8 cellular contexts compared by ENCODE assay signal in the genomic region with DNA sequence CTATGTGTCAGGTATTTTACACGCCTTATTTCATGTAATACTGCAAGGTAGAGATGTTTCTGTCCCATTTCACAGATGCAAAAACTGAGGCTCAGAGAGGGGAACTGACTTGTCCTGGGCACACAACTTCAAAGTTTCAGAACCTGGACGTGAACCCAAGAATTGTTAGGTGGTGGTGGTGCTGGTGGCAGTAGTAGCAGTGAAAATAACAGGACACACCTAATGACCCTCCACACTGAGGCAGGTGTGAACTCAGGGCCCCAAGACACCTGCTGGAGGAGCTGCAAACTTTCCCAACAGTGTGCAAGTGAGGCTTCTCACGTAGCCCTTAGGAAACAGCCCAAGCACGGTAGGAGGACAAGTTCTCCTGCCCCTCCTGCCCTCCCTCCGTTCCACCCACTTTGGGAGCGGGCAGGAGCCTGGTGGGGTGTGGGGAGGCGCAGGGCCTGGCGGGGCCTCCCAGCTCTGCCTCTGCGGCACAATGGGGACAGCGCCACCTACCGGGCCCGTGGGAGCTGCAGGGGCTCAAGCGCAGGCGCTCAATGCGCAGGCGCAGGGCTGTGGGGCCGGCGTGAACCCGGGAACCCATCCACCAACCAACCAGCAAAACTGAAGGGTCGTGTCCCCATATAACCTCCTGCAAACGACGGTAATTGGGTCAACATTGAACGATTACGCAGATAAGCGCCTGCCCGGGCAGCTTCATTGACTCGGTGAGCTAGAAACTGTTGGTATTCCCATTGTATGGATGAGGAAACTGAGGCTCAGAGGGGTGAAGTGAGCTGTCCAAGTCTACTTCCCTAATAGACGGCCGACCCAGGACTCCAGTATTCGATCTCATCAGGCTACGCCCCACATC. TPM values are rescaled to one million over a fixed set of nuclear protein-coding genes. Genes with fewer than 3 reads are reported as not detected.
DNase-seq lines count a peak whose midpoint lies in the region; ATAC-seq and TF ChIP-seq lines count a peak whose summit lies in the region.

No MANE protein-coding gene starts in this region.

- ATAC-seq in HG03460 (IDR thresholded peaks at IDR 0.05; ENCODE audit: unreplicated experiment) (peak; percentile 88), memory B cell (ENCODE audit: low read depth) (peak; percentile 96)

- peaks cover 4% of the 10 kb centered on the region for H3K4me1 Mint-ChIP-seq in memory B cell

- no peaks in the 10 kb centered on the region for H3K27me3 ChIP-seq in dorsolateral prefrontal cortex

- intact Hi-C loops in dorsolateral prefrontal cortex (cut with DNase I): loop anchor here (1.0 to 10.0 kb wide), 4 partner anchors 38 to 420 kb away; no protein-coding TSS in a partner anchor

- H3K4me3 Mint-ChIP-seq in memory B cell: peak overlapping the region; percentile 52

- no peak overlapping the region for H3K27ac Mint-ChIP-seq in memory B cell

- no peaks in the 10 kb centered on the region for H3K36me3 Mint-ChIP-seq in memory B cell

- peak overlapping the region in 27 of 59 donors; percentile 10 to 76 (median 60) for H3K27ac ChIP-seq in dorsolateral prefrontal cortex

- H3K4me3 ChIP-seq in dorsolateral prefrontal cortex: peak overlapping the region in 56 of 59 donors; percentile 16 to 62 (median 40)

- peak; percentile 88 to 100 (median 98) for TF ChIP-seq CTCF in dorsolateral prefrontal cortex (IDR thresholded peaks at IDR 0.05 in 54 of 56, conservative IDR thresholded peaks at IDR 0.05 in 2 of 56; ENCODE audit: low read depth in 1 of 56, partially characterized antibody in 56 of 56)

- peak; percentile 85 for DNase-seq in Ammon's horn (ENCODE audit: low spot score)
- DNase-seq in GM19238 (ENCODE audit: insufficient read length, low spot score): peak; percentile 93
- DNase-seq in NCI-H748 treated with DMSO at 0.1 percent for 48 hours (lab: John Stamatoyannopoulos, UW): peak; percentile 52
- peak; percentile 93 to 95 for DNase-seq in activated CD4-positive, alpha-beta T cell treated with anti-CD3 and anti-CD28 coated beads, Interleukin-2, amount 50 U/mL, for 48 hours
- DNase-seq in dorsolateral prefrontal cortex: peak; percentile 65 to 90 (median 85)
- DNase-seq in memory B cell (ENCODE audit: low spot score in 2 of 2): peak; percentile 91 to 99
- DNase-seq in stimulated activated CD8-positive, alpha-beta memory T cell treated with anti-CD3 and anti-CD28 coated beads, Interleukin-12 subunit alpha, Interleukin-12 subunit beta, amount 100 ng/mL, for 24 hours (ENCODE audit: extremely low read depth): peak; percentile 65

- H3K9me3 Mint-ChIP-seq in memory B cell: no peaks in the 10 kb centered on the region

- no peaks in the 10 kb centered on the region for H3K27me3 Mint-ChIP-seq in memory B cell

RNA-seq across cellular contexts. Expression of a gene that starts 12.0 kb away (rescaled TPM):
- 1 to 10 TPM in 8 of 120 experiments, under 1 TPM in 77, not detected in 35; 0.12 to 2.1 (median 0.49) TPM for total RNA-seq in dorsolateral prefrontal cortex

RNA-seq across cellular contexts. Expression of a gene that starts 35.1 kb away (rescaled TPM):
- 100 to 1,000 TPM in 4 of 120 experiments, 10 to 100 TPM in 116; 20.7 to 126 (median 43.1) TPM for total RNA-seq in dorsolateral prefrontal cortex

RNA-seq across cellular contexts. Expression of a gene that starts 54.9 kb away (rescaled TPM):
- total RNA-seq in dorsolateral prefrontal cortex: 10 to 100 TPM; 18.4 to 41.8 (median 27.7) TPM
